20 cellular contexts compared by ENCODE assay signal in genomic region chr2:223768179-223768578, GRCh38.
A peak's percentile ranks its signal among the peaks of the same experiment; 100 is the strongest.
DNase-seq lines count a peak whose midpoint lies in the region; ATAC-seq lines count a peak whose summit lies in the region.
"Had no signal": no experiment of that assay in that cellular context is flagged by ENCODE, and none has a peak within 500 bp of the region (broad histone marks: within the 10 kb centered on the region; RNA-seq: fewer than 3 reads in every experiment).

No MANE protein-coding gene starts in this region.

- DNase-seq in SKM-1 treated with dmso at 0.1 percent for 144 hours (lab: John Stamatoyannopoulos, UW; ENCODE audit: unreplicated experiment) (peak; percentile 13), SKM-1 (lab: John Stamatoyannopoulos, UW; ENCODE audit: unreplicated experiment) (no peak), MV-4-11 (lab: John Stamatoyannopoulos, UW) (peak; percentile 74), A172 (ENCODE audit: low spot score) (no peak), NCI-H2196 treated with DMSO at 0.1 percent for 48 hours (lab: John Stamatoyannopoulos, UW; ENCODE audit: unreplicated experiment) (no peak)
- no peak for DNase-seq in activated T-helper 2 cell treated with anti-CD3 and anti-CD28 coated beads, Interferon-gamma antibody, Interleukin-2, Interleukin-4, amounts not matched to agents 10 μg/mL and 5 μg/mL and 100 μg/mL, durations not matched to agents 14 hours and 24 hours and 36 hours (ENCODE audit: low spot score)
- DNase-seq: 8988T, Kasumi-1, NCI-H1092 treated with DMSO at 0.1 percent for 48 hours, NCI-H1436, NCI-H187, NCI-H2081 treated with DMSO at 0.1 percent for 48 hours, NCI-H2171, NCI-H345, NCI-H510A treated with DMSO at 0.1 percent for 48 hours, NCI-H748 treated with DMSO at 0.1 percent for 48 hours had no signal

- H3K27me3 Mint-ChIP-seq in activated T-helper 2 cell treated with anti-CD3 and anti-CD28 coated beads, Interferon-gamma antibody, Interleukin-2, Interleukin-4, amounts not matched to agents 10 μg/mL and 5 μg/mL and 100 μg/mL, durations not matched to agents 14 hours and 24 hours and 36 hours (ENCODE audit: low read depth) = no peaks in the 10 kb centered on the region

- H3K4me3 Mint-ChIP-seq in activated T-helper 2 cell treated with anti-CD3 and anti-CD28 coated beads, Interferon-gamma antibody, Interleukin-2, Interleukin-4, amounts not matched to agents 10 μg/mL and 5 μg/mL and 100 μg/mL, durations not matched to agents 14 hours and 24 hours and 36 hours (ENCODE audit: low read depth) = no peak overlapping the region

- peaks cover 13% of the 10 kb centered on the region for H3K4me1 Mint-ChIP-seq in activated T-helper 2 cell treated with anti-CD3 and anti-CD28 coated beads, Interferon-gamma antibody, Interleukin-2, Interleukin-4, amounts not matched to agents 10 μg/mL and 5 μg/mL and 100 μg/mL, durations not matched to agents 14 hours and 24 hours and 36 hours (ENCODE audit: low read depth)

- intact Hi-C loops in activated T-helper 2 cell treated with anti-CD3 and anti-CD28 coated beads, Interferon-gamma antibody, Interleukin-2, Interleukin-4, amounts not matched to agents 10 μg/mL and 5 μg/mL and 100 μg/mL, durations not matched to agents 14 hours and 24 hours and 36 hours (cut with micrococcal nuclease) = no loop called here

- H3K9me3 Mint-ChIP-seq in activated T-helper 2 cell treated with anti-CD3 and anti-CD28 coated beads, Interferon-gamma antibody, Interleukin-2, Interleukin-4, amounts not matched to agents 10 μg/mL and 5 μg/mL and 100 μg/mL, durations not matched to agents 14 hours and 24 hours and 36 hours = peaks cover 4% of the 10 kb centered on the region

- H3K27ac Mint-ChIP-seq in activated T-helper 2 cell treated with anti-CD3 and anti-CD28 coated beads, Interferon-gamma antibody, Interleukin-2, Interleukin-4, amounts not matched to agents 10 μg/mL and 5 μg/mL and 100 μg/mL, durations not matched to agents 14 hours and 24 hours and 36 hours = peak overlapping the region; percentile 22

- ATAC-seq in GM18502 (IDR thresholded peaks at IDR 0.05; ENCODE audit: poor library complexity, unreplicated experiment) (peak; percentile 50), GM19467 (IDR thresholded peaks at IDR 0.05; ENCODE audit: unreplicated experiment) (no peak)
- ATAC-seq: HepG2, Right ventricle myocardium inferior had no signal

- H3K36me3 Mint-ChIP-seq in activated T-helper 2 cell treated with anti-CD3 and anti-CD28 coated beads, Interferon-gamma antibody, Interleukin-2, Interleukin-4, amounts not matched to agents 10 μg/mL and 5 μg/mL and 100 μg/mL, durations not matched to agents 14 hours and 24 hours and 36 hours (ENCODE audit: low read depth) = peaks cover 8% of the 10 kb centered on the region

Comparison
In these comparisons a context has a peak if more than half of its experiments do, and no peak if none do; other contexts are left out.
1. DNase-seq: peak in SKM-1 treated with dmso at 0.1 percent for 144 hours (single experiment) and MV-4-11 (single experiment); none in SKM-1 (single experiment), activated T-helper 2 cell treated with anti-CD3 and anti-CD28 coated beads, Interferon-gamma antibody, Interleukin-2, Interleukin-4, amounts not matched to agents 10 μg/mL and 5 μg/mL and 100 μg/mL, durations not matched to agents 14 hours and 24 hours and 36 hours (single experiment), A172 (single experiment) and NCI-H2196 treated with DMSO at 0.1 percent for 48 hours (single experiment).